In genomic region chr17:1577657-1578428, GRCh38 we compare ENCODE assay signal across 8 cellular contexts. TPM values are rescaled to one million over a fixed set of nuclear protein-coding genes. Genes with fewer than 3 reads are reported as not detected.
DNase-seq lines count a peak whose midpoint lies in the region; ATAC-seq and TF ChIP-seq lines count a peak whose summit lies in the region.

No MANE protein-coding gene starts in this region.

- H3K4me1 Mint-ChIP-seq in brain, result peaks cover 9% of the 10 kb centered on the region
- peaks cover 9% of the 10 kb centered on the region for H3K4me1 Mint-ChIP-seq in memory B cell
- peaks cover 2% of the 10 kb centered on the region for H3K4me1 Mint-ChIP-seq in T-helper 2 cell treated with Interferon-gamma antibody and Interleukin-4, amounts not matched to agents 5 μg/mL and 100 μg/mL, for 36 hours (ENCODE audit: low read depth)

- peak overlapping the region; percentile 91 for H2BK5ac ChIP-seq in IMR-90 (ENCODE audit: low read depth, low read length, poor library complexity, severe bottlenecking)

- intact Hi-C loops in IMR-90 (cut with micrococcal nuclease), result loop anchor here (5.0 to 10.0 kb wide), 2 partner anchors 207 to 454 kb away; partner anchors contain the start of gene DPH1

- H2AFZ ChIP-seq in IMR-90 (replicated peaks; ENCODE audit: low read length, poor library complexity), result peak overlapping the region; percentile 93

- no TSS peak for BruUV-seq in IMR-90 (replicated peaks; lab: Mats Ljungman, UMichigan)

- 0 out of 2 replicates have a peak, but pooled peaks cover 2% of the 10 kb centered on the region for H3K9me1 ChIP-seq in IMR-90 (ENCODE audit: insufficient read depth, low read length)

- H3K79me1 ChIP-seq in IMR-90 (ENCODE audit: low read depth in 1 of 2, low read length in 2 of 2), result no peaks in the 10 kb centered on the region

- H4K91ac ChIP-seq in IMR-90 (ENCODE audit: insufficient read depth, low read depth, low read length), result peak overlapping the region; percentile 93

- CTCF ChIA-PET in IMR-90 (lab: Yijun Ruan, JAX), result interaction anchor here (0.6 to 1.6 kb wide), 3 partner anchors 37 to 71 kb away, joined by 3 to 7 read pairs (median 3); partner anchors contain the start of gene RILP

- H3K27me3 ChIP-seq in IMR-90 (ENCODE audit: control insufficient read depth, insufficient read depth, low read length), result no peaks in the 10 kb centered on the region
- no peaks in the 10 kb centered on the region for H3K27me3 ChIP-seq in suprapubic skin

- peak overlapping the region; percentile 59; the same call in 1 of the 2 replicates for H3K56ac ChIP-seq in IMR-90 (ENCODE audit: extremely low read depth, insufficient read depth, low read length)

- H2AK5ac ChIP-seq in IMR-90 (ENCODE audit: low read depth, low read length), result peak overlapping the region; percentile 95

- no peaks in the 10 kb centered on the region for H3K27me3 Mint-ChIP-seq in brain
- H3K27me3 Mint-ChIP-seq in memory B cell, result no peaks in the 10 kb centered on the region
- no peaks in the 10 kb centered on the region for H3K27me3 Mint-ChIP-seq in T-helper 2 cell treated with Interferon-gamma antibody and Interleukin-4, amounts not matched to agents 5 μg/mL and 100 μg/mL, for 36 hours (ENCODE audit: low read depth)

- H3K36me3 ChIP-seq in IMR-90 (ENCODE audit: control insufficient read depth, insufficient read depth, low read length), result no peaks in the 10 kb centered on the region
- H3K36me3 ChIP-seq in suprapubic skin, result no peaks in the 10 kb centered on the region

- in situ Hi-C loops in IMR-90 (cut with MboI; ENCODE audit: low sequenced_read_pairs), result loop anchor here (5.0 kb wide), 1 partner anchor 69 kb away; the partner anchor contains the start of genes RILP and SCARF1

- H3K9me3 Mint-ChIP-seq in brain (no peaks in the 10 kb centered on the region), memory B cell (no peaks in the 10 kb centered on the region)
- H3K9me3 Mint-ChIP-seq in T-helper 2 cell treated with Interferon-gamma antibody and Interleukin-4, amounts not matched to agents 5 μg/mL and 100 μg/mL, for 36 hours, result no peaks in the 10 kb centered on the region

- H3K27ac Mint-ChIP-seq in brain (peak overlapping the region in 3 of 5 experiments; percentile 65 to 86 (median 82)), memory B cell (peak overlapping the region; percentile 56)
- no peak overlapping the region for H3K27ac Mint-ChIP-seq in T-helper 2 cell treated with Interferon-gamma antibody and Interleukin-4, amounts not matched to agents 5 μg/mL and 100 μg/mL, for 36 hours

- H3K14ac ChIP-seq in IMR-90 (replicated peaks; ENCODE audit: low read depth, low read length), result peak overlapping the region; percentile 95

- dilution Hi-C loops in IMR-90 (cut with HindIII; ENCODE audit: low sequenced_read_pairs, unreplicated experiment), result no loop called here

- TF ChIP-seq POLR2A in IMR-90 (IDR thresholded peaks at IDR 0.05; ENCODE audit: low read depth, low read length), result no peak
- TF ChIP-seq POLR2A in suprapubic skin (IDR thresholded peaks at IDR 0.05), result no peak

- peak overlapping the region; percentile 78 for H4K5ac ChIP-seq in IMR-90 (ENCODE audit: low read depth, low read length)

- peak overlapping the region; percentile 92 for H2BK120ac ChIP-seq in IMR-90 (ENCODE audit: low read depth, low read length)

- no peak for DNase-seq in IMR-90
- no peak for DNase-seq in memory B cell (ENCODE audit: low spot score in 2 of 2)
- no peak for DNase-seq in suprapubic skin (ENCODE audit: low spot score in 2 of 2)
- DNase-seq in germinal center (ENCODE audit: low spot score), result no peak
- no peak for DNase-seq in activated T-cell treated with anti-CD3 and anti-CD28 coated beads, Interleukin-2, amount 50 U/mL, for 48 hours
- DNase-seq in T-helper 2 cell treated with Interferon-gamma antibody and Interleukin-4, amounts not matched to agents 5 μg/mL and 100 μg/mL, for 36 hours (ENCODE audit: low spot score), result no peak

- peaks cover 15% of the 10 kb centered on the region for H3K4me1 ChIP-seq in IMR-90 (ENCODE audit: control insufficient read depth, insufficient read depth, low read length)
- H3K4me1 ChIP-seq in suprapubic skin, result peaks cover 59% of the 10 kb centered on the region

- peak overlapping the region; percentile 48 for H3K18ac ChIP-seq in IMR-90 (ENCODE audit: low read depth, low read length)

- ATAC-seq in IMR-90 (ENCODE audit: low read depth), result peak; percentile 2
- ATAC-seq in memory B cell (ENCODE audit: low read depth), result peak; percentile 40
- no peak for ATAC-seq in HG03108 (IDR thresholded peaks at IDR 0.05; ENCODE audit: unreplicated experiment)

- no peak overlapping the region for H3K4me3 Mint-ChIP-seq in brain
- no peak overlapping the region for H3K4me3 Mint-ChIP-seq in memory B cell
- no peak overlapping the region for H3K4me3 Mint-ChIP-seq in T-helper 2 cell treated with Interferon-gamma antibody and Interleukin-4, amounts not matched to agents 5 μg/mL and 100 μg/mL, for 36 hours

- peak overlapping the region; percentile 77 to 98 for H4K8ac ChIP-seq in IMR-90 (ENCODE audit: low read depth in 2 of 2, low read length in 2 of 2)

- peak overlapping the region; percentile 75 for H3K23ac ChIP-seq in IMR-90 (ENCODE audit: low read depth, low read length)

- POLR2A ChIA-PET in IMR-90 (lab: Charles Lee; ENCODE audit: unreplicated experiment), result no interaction called here

- H3K9me3 ChIP-seq in IMR-90 (ENCODE audit: control insufficient read depth, insufficient read depth, low read length) (no peaks in the 10 kb centered on the region), suprapubic skin (no peaks in the 10 kb centered on the region)

- TF ChIP-seq CTCF in IMR-90 (conservative IDR thresholded peaks at IDR 0.05; ENCODE audit: low read depth, low read length) (no peak), brain (conservative IDR thresholded peaks at IDR 0.05) (no peak), suprapubic skin (IDR thresholded peaks at IDR 0.05) (no peak)

- H3K27ac ChIP-seq in IMR-90 (ENCODE audit: insufficient read depth, low read length) (peak overlapping the region; percentile 87), suprapubic skin (peak overlapping the region; percentile 87)

- 90% methylated on average over 13 of the region's 19 CpGs; no CpG with 5 or more reads in 1 of the 2 experiments for WGBS in IMR-90 (ENCODE audit: extremely low coverage in 2 of 2, insufficient read length in 1 of 2), 2 experiments
- 82% methylated on average over 13 of the region's 19 CpGs for WGBS in suprapubic skin

- H3K36me3 Mint-ChIP-seq in brain, result peaks cover 5% of the 10 kb centered on the region
- H3K36me3 Mint-ChIP-seq in memory B cell, result peaks cover 4% of the 10 kb centered on the region
- no peaks in the 10 kb centered on the region for H3K36me3 Mint-ChIP-seq in T-helper 2 cell treated with Interferon-gamma antibody and Interleukin-4, amounts not matched to agents 5 μg/mL and 100 μg/mL, for 36 hours (ENCODE audit: low read depth)

- H2BK20ac ChIP-seq in IMR-90 (ENCODE audit: low read depth, low read length), result peak overlapping the region; percentile 41

- peak overlapping the region; percentile 86; the same call in 2 of the 3 replicates for H2BK15ac ChIP-seq in IMR-90 (ENCODE audit: low read depth, low read length)

- TF ChIP-seq RAD21 in IMR-90 (IDR thresholded peaks at IDR 0.05; ENCODE audit: low read length), result no peak

- H3K9ac ChIP-seq in IMR-90 (ENCODE audit: low read depth, low read length), result peak overlapping the region; percentile 54

- TF ChIP-seq EP300 in suprapubic skin (IDR thresholded peaks at IDR 0.05), result no peak

- H3K4me3 ChIP-seq in IMR-90 (ENCODE audit: insufficient read depth, low read depth, low read length) (no peak overlapping the region), suprapubic skin (peak overlapping the region; percentile 5)

- H4K20me1 ChIP-seq in IMR-90 (ENCODE audit: insufficient read depth, low read length), result no peaks in the 10 kb centered on the region

- peak overlapping the region; percentile 87 for H2AK9ac ChIP-seq in IMR-90 (replicated peaks; ENCODE audit: low read depth, low read length, poor library complexity)

- H3K4me2 ChIP-seq in IMR-90 (ENCODE audit: low read depth, low read length), result peak overlapping the region; percentile 40

- H3K4ac ChIP-seq in IMR-90 (ENCODE audit: low read depth, low read length), result peak overlapping the region; percentile 96

TF ChIP-seq in IMR-90, 13 proteins besides CTCF, POLR2A, EP300 and RAD21 (continues in another document):
- no peak for TF ChIP-seq SMC3 (IDR thresholded peaks at IDR 0.05; ENCODE audit: low read depth, low read length)
- no peak for TF ChIP-seq MAFK (IDR thresholded peaks at IDR 0.05; ENCODE audit: low read depth, low read length)
- TF ChIP-seq MAZ (IDR thresholded peaks at IDR 0.05; ENCODE audit: borderline replicate concordance, low read depth, low read length), result no peak
- TF ChIP-seq RFX5 (IDR thresholded peaks at IDR 0.05; ENCODE audit: low read depth, low read length), result no peak
- no peak for TF ChIP-seq BHLHE40 (IDR thresholded peaks at IDR 0.05; ENCODE audit: low read depth, low read length)
- no peak for TF ChIP-seq USF2 (IDR thresholded peaks at IDR 0.05; ENCODE audit: low read depth, low read length)
- TF ChIP-seq NFE2L2 (IDR thresholded peaks at IDR 0.05; ENCODE audit: low read depth, low read length), result no peak
- no peak for TF ChIP-seq CHD1 (IDR thresholded peaks at IDR 0.05; ENCODE audit: low read depth, low read length)

RNA-seq across cellular contexts. Expression of gene PITPNA, which starts 15.3 kb away (rescaled TPM):
- total RNA-seq in IMR-90 (2012; rRNA removed) (19.2 and 25.8 TPM in 2 replicates), suprapubic skin (10 to 100 TPM; 49.6 to 71.9 (median 61.5) TPM)
- polyA plus RNA-seq in IMR-90 (2012; rRNA removed) (33.1 and 40.1 TPM in 2 replicates), brain (ENCODE audit: insufficient read depth, low read depth, low replicate concordance) (61.6 TPM)
- 17.9 and 28.0 TPM in 2 replicates for polyA plus RNA-seq in IMR-90 (2012; cell fraction: cytosol; rRNA removed)
- polyA plus RNA-seq in IMR-90 (2012; cell fraction: nucleus; rRNA removed; ENCODE audit: low replicate concordance), result 15.2 and 50.9 TPM in 2 replicates

RNA-seq across cellular contexts. Expression of gene SLC43A2, which starts 50.8 kb away (rescaled TPM):
- total RNA-seq in IMR-90 (2012; rRNA removed) (3.3 and 3.8 TPM in 2 replicates), suprapubic skin (10 to 100 TPM in 2 of 4 donors, 1 to 10 TPM in 2; 4.8 to 11.8 (median 10.6) TPM)
- polyA plus RNA-seq in IMR-90 (2012; rRNA removed) (9.0 and 10.3 TPM in 2 replicates), brain (ENCODE audit: insufficient read depth, low read depth, low replicate concordance) (22.1 TPM)
- polyA plus RNA-seq in IMR-90 (2012; cell fraction: cytosol; rRNA removed), result 6.7 and 12.6 TPM in 2 replicates
- polyA plus RNA-seq in IMR-90 (2012; cell fraction: nucleus; rRNA removed; ENCODE audit: low replicate concordance), result 6.9 and 14.7 TPM in 2 replicates
